ENCODE assay signal across 8 cellular contexts in the genomic region with DNA sequence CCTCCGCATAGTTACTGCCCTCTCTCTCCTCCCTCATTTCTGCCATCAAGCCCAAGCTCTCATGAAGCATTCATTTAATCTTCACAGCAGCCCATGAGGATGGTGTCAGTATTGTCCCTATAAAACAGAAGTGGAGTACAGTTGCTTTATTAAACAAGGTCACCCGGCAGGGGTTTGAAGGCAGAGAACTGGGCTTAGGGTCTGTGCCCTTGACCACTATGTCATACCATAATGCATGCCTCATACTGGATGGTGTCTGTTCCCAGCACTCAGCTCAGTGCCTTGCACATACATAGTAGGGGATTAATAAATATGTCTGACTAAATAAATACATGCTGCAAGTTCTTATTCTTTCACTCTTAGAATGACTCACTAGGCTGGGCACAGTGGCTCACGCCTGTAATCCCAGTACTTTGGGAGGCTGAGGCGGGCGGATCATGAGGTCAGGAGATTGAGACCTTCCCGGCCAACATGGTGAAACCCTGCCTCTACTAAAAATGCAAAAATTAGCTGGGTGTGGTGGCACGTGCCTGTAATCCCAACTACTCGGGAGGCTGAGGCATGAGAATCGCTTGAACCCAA. TPM values are rescaled to one million over a fixed set of nuclear protein-coding genes. Genes with fewer than 3 reads are reported as not detected.
DNase-seq lines count a peak whose midpoint lies in the region; ATAC-seq and TF ChIP-seq lines count a peak whose summit lies in the region.
"Not testable (repeated sequence)": the region's sequence is repeated elsewhere in the genome, so short reads cannot be mapped to it uniquely, and the experiment has no call there.

No MANE protein-coding gene starts in this region.

- 75% methylated on average over 9 of the region's 9 CpGs for WGBS in HUES64

- intact Hi-C loops in CD4-positive, alpha-beta T cell (cut with DNase I, micrococcal nuclease), result loop anchor here (1.0 kb wide), 2 partner anchors 12 to 19 kb away; a partner anchor contains a TSS
- intact Hi-C loops in activated B cell treated with CpG ODN at 0.5 μM for 24 hours (cut with micrococcal nuclease), result loop anchor here (1.0 kb wide), 2 partner anchors 13 to 19 kb away; a partner anchor contains a TSS
- intact Hi-C loops in sciatic nerve (cut with DNase I), result not testable (repeated sequence)

- H3K4me3 Mint-ChIP-seq in CD4-positive, alpha-beta T cell, result peak overlapping the region; percentile 84
- H3K4me3 Mint-ChIP-seq in activated B cell treated with CpG ODN at 0.5 μM for 24 hours, result peak overlapping the region; percentile 73
- H3K4me3 Mint-ChIP-seq in immature natural killer cell, result peak overlapping the region; percentile 74 to 94 (median 87)

- H3K9ac ChIP-seq in HUES64 (ENCODE audit: low read depth, low read length), result not testable (repeated sequence)

- not testable (repeated sequence) for H3K4me1 ChIP-seq in HUES64 (ENCODE audit: insufficient read depth, low read length)

- not testable (repeated sequence) for H3K9me3 ChIP-seq in CD4-positive, alpha-beta T cell (ENCODE audit: control insufficient read depth, low read length); HUES64 (ENCODE audit: insufficient read depth, low read depth, low read length)

- not testable (repeated sequence) for TF ChIP-seq CTCF in CD4-positive, alpha-beta T cell (IDR thresholded peaks at IDR 0.05); activated B cell treated with CpG ODN at 0.5 μM for 24 hours (IDR thresholded peaks at IDR 0.05); brain microvascular endothelial cell (IDR thresholded peaks at IDR 0.05; ENCODE audit: low read depth, low read length, missing control alignments)

- H3K27me3 Mint-ChIP-seq in CD4-positive, alpha-beta T cell; activated B cell treated with CpG ODN at 0.5 μM for 24 hours; immature natural killer cell (ENCODE audit: low read depth in 3 of 3): not testable (repeated sequence)

- H3K36me3 Mint-ChIP-seq in CD4-positive, alpha-beta T cell (ENCODE audit: low read depth); activated B cell treated with CpG ODN at 0.5 μM for 24 hours (ENCODE audit: low read depth); immature natural killer cell: not testable (repeated sequence)

- not testable (repeated sequence) for H3K9me3 Mint-ChIP-seq in CD4-positive, alpha-beta T cell; activated B cell treated with CpG ODN at 0.5 μM for 24 hours; immature natural killer cell

- peak overlapping the region; percentile 70 for H3K27ac ChIP-seq in CD4-positive, alpha-beta T cell (ENCODE audit: low read depth, low read length)
- H3K27ac ChIP-seq in HUES64 (ENCODE audit: low read depth, low read length), result peak overlapping the region; percentile 51
- H3K27ac ChIP-seq in brain microvascular endothelial cell, result peak overlapping the region; percentile 70

- H3K4me1 Mint-ChIP-seq in CD4-positive, alpha-beta T cell (ENCODE audit: low read depth), result peaks cover 51% of the 10 kb centered on the region
- H3K4me1 Mint-ChIP-seq in activated B cell treated with CpG ODN at 0.5 μM for 24 hours (peaks cover 46% of the 10 kb centered on the region), immature natural killer cell (peaks cover 43 to 48% of the 10 kb centered on the region in 2 donors)

- CTCF ChIA-PET in CD4-positive, alpha-beta T cell (lab: Charles Lee), result interaction anchor here (0.6 to 2.1 kb wide), 9 partner anchors 9 to 81 kb away, joined by 3 to 7 read pairs (median 4); a partner anchor contains a TSS
- CTCF ChIA-PET in activated B cell treated with CpG ODN at 0.5 μM for 24 hours (lab: Charles Lee), result interaction anchor here (0.8 to 2.9 kb wide), 8 partner anchors 9 to 80 kb away, joined by 3 to 17 read pairs (median 4); a partner anchor contains a TSS

- not testable (repeated sequence) for DNase-seq in CD4-positive, alpha-beta T cell; activated B cell treated with CpG ODN at 0.5 μM for 24 hours; immature natural killer cell; sciatic nerve (ENCODE audit: low spot score)
- DNase-seq in brain microvascular endothelial cell, result peak; percentile 47

- peak; percentile 7 for ATAC-seq in CD4-positive, alpha-beta T cell (ENCODE audit: poor library complexity)
- ATAC-seq in GM19395 (IDR thresholded peaks at IDR 0.05; ENCODE audit: unreplicated experiment) (peak; percentile 44), HG02852 (IDR thresholded peaks at IDR 0.05; ENCODE audit: unreplicated experiment) (peak; percentile 38), activated B cell treated with CpG ODN at 0.5 μM for 24 hours (ENCODE audit: low read depth) (peak; percentile 13), sciatic nerve (peak; percentile 17)

- peak overlapping the region; percentile 28 for H3K4me3 ChIP-seq in HUES64 (ENCODE audit: low read length)
- peak overlapping the region; percentile 24 for H3K4me3 ChIP-seq in brain microvascular endothelial cell (ENCODE audit: low read depth, low read length)

- in situ Hi-C loops in brain microvascular endothelial cell (cut with HindIII; ENCODE audit: low pct_ligation_motif_present, low sequenced_read_pairs), result not testable (repeated sequence)

- H3K27ac Mint-ChIP-seq in CD4-positive, alpha-beta T cell, result peak overlapping the region; percentile 91
- H3K27ac Mint-ChIP-seq in activated B cell treated with CpG ODN at 0.5 μM for 24 hours (peak overlapping the region; percentile 91), immature natural killer cell (peak overlapping the region; percentile 81 to 90 (median 84))

- H3K27me3 ChIP-seq in CD4-positive, alpha-beta T cell (ENCODE audit: control insufficient read depth, insufficient read depth, low read length); HUES64 (ENCODE audit: insufficient read depth, low read length); brain microvascular endothelial cell (replicated peaks): not testable (repeated sequence)

- H3K36me3 ChIP-seq in HUES64 (ENCODE audit: insufficient read depth, low read length); brain microvascular endothelial cell (replicated peaks): not testable (repeated sequence)

- POLR2A ChIA-PET in CD4-positive, alpha-beta T cell (lab: Charles Lee), result interaction anchor here (0.8 to 8.4 kb wide), 14 partner anchors 12 to 245 kb away, joined by 3 to 232 read pairs (median 10); a partner anchor contains a TSS
- POLR2A ChIA-PET in activated B cell treated with CpG ODN at 0.5 μM for 24 hours (lab: Charles Lee), result interaction anchor here (0.6 to 7.6 kb wide), 14 partner anchors 10 to 136 kb away, joined by 3 to 139 read pairs (median 8); a partner anchor contains a TSS

RNA-seq across cellular contexts. Expression of a gene that starts 12.8 kb away (rescaled TPM):
- total RNA-seq in CD4-positive, alpha-beta T cell, result 10 to 100 TPM; 37.5 to 38.2 TPM
- polyA plus RNA-seq in HUES64 (2013, experiment 1 of 2), result 18.7 TPM
- 17.9 TPM for polyA plus RNA-seq in HUES64 (2013, experiment 2 of 2)
- total RNA-seq in activated B cell treated with CpG ODN at 0.5 μM for 24 hours (40.6 and 44.3 TPM in 2 replicates), sciatic nerve (34.8 TPM)
- 1 to 10 TPM; 2.1 to 10.0 (median 2.4) TPM for polyA plus RNA-seq in immature natural killer cell

RNA-seq across cellular contexts. Expression of a gene that starts 19.6 kb away (rescaled TPM):
- total RNA-seq in CD4-positive, alpha-beta T cell, result 10 to 100 TPM; 44.1 to 47.0 TPM
- polyA plus RNA-seq in HUES64 (2013, experiment 1 of 2), result 186 TPM
- polyA plus RNA-seq in HUES64 (2013, experiment 2 of 2), result 199 TPM
- total RNA-seq in activated B cell treated with CpG ODN at 0.5 μM for 24 hours, result 68.9 and 71.2 TPM in 2 replicates
- 100 to 1,000 TPM; 173 to 210 (median 188) TPM for polyA plus RNA-seq in immature natural killer cell
- 119 TPM for total RNA-seq in sciatic nerve
